In genomic region chr1:12161662-12162458, GRCh38 we compare ENCODE assay signal across 8 cellular contexts. TPM values are rescaled to one million over a fixed set of nuclear protein-coding genes. Genes with fewer than 3 reads are reported as not detected.
DNase-seq lines count a peak whose midpoint lies in the region; ATAC-seq, FAIRE-seq and TF ChIP-seq lines count a peak whose summit lies in the region.

No MANE protein-coding gene starts in this region.

- intact Hi-C loops in gastrocnemius medialis (cut with DNase I; ENCODE audit: low total_unique reads) = no loop called here

- in situ Hi-C loops in gastrocnemius medialis (cut with MboI; ENCODE audit: low sequenced_read_pairs in 4 of 4) = no loop called here

- H3K4me1 ChIP-seq in gastrocnemius medialis = peaks cover 14 to 18% of the 10 kb centered on the region in 2 donors

- no peaks in the 10 kb centered on the region for H3K9me3 ChIP-seq in gastrocnemius medialis

- FAIRE-seq in RCC 7860 (lab: Jason Lieb, UNC) = peak; percentile 51

- DNase-seq in 8988T = peak; percentile 80
- DNase-seq in RCC 7860 (ENCODE audit: low spot score) = peak; percentile 79
- DNase-seq in activated effector memory CD4-positive, alpha-beta T cell treated with Interleukin-2 at 50 U/mL for 16 hours = peak; percentile 74
- peak; percentile 65 for DNase-seq in glomerular visceral epithelial cell (ENCODE audit: extremely low spot score)
- DNase-seq in gastrocnemius medialis = peak; percentile 74 to 89
- no peak for DNase-seq in NCI-H187 treated with DMSO at 0.1 percent for 48 hours (lab: John Stamatoyannopoulos, UW)

- no peak for TF ChIP-seq CTCF in gastrocnemius medialis (IDR thresholded peaks at IDR 0.05 in 4 of 5, conservative IDR thresholded peaks at IDR 0.05 in 1 of 5)

- no peak overlapping the region for H3K4me3 ChIP-seq in gastrocnemius medialis

- no peaks in the 10 kb centered on the region for H3K27me3 ChIP-seq in gastrocnemius medialis

- H3K36me3 ChIP-seq in gastrocnemius medialis = no peaks in the 10 kb centered on the region

- H3K27ac ChIP-seq in gastrocnemius medialis = peak overlapping the region; percentile 42 to 80 (median 75)

- ATAC-seq in HG03045 (IDR thresholded peaks at IDR 0.05; ENCODE audit: unreplicated experiment) (peak; percentile 75), gastrocnemius medialis (peak; percentile 89 to 93)

- TF ChIP-seq POLR2A in GM18526 (IDR thresholded peaks at IDR 0.05; ENCODE audit: extremely low read depth, insufficient read length) (peak; percentile 34), gastrocnemius medialis (IDR thresholded peaks at IDR 0.05) (peak; percentile 25 to 41)

RNA-seq across cellular contexts. Expression of gene TNFRSF1B, which starts 4.9 kb away (rescaled TPM):
- total RNA-seq in gastrocnemius medialis = 10 to 100 TPM; 14.0 to 29.5 (median 18.8) TPM
